15 cellular contexts compared by ENCODE assay signal in the genomic region with DNA sequence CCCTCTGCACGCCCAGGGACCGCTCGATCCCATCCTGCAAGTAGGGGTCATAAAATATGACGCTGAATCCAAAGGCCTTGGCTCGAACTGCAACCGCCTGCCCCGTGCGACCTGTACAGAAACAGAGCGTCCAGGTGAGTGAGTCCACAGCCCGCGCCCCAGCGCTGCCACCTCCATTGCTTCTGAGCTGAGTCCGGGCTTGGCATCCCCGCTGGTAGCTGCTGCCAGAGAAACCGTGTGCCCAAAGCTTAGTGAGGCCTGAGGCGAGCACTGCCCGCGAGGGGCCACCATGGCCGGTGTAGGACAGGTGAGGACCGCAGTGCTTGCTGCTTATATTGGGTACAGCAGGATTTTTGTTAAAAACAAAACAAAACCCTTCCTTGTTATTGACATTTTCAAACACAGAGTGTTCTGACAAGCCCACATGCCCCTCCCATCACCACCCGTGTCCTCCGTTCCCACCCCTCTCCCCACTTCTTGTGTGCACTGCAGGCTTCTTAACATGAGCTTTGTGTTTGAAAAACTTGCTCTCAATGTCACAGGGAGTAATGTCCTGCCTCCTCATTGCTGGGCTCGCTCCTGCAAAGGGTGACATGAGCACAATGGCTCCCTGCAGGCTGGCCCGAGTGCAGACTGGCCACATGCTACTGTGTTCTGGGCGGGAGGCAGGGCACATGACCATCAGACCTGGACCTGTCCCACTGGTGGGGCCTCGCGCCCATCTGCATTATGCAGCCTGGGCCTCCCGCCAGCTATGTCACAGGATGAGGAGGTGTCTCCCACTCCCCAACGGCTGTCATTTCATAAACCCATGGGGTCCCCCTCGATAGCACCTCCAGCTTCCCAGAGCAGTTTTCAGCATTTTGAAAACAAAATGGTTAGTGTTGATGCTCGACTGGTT. TPM values are rescaled to one million over a fixed set of nuclear protein-coding genes. Genes with fewer than 3 reads are reported as not detected.
DNase-seq lines count a peak whose midpoint lies in the region; ATAC-seq and TF ChIP-seq lines count a peak whose summit lies in the region.
"Had no signal": no experiment of that assay in that cellular context is flagged by ENCODE, and none has a peak within 500 bp of the region (broad histone marks: within the 10 kb centered on the region; RNA-seq: fewer than 3 reads in every experiment).

No MANE protein-coding gene starts in this region.

- H3K4me2 ChIP-seq in GM23338 = no peak overlapping the region
- no peak overlapping the region for H3K4me2 ChIP-seq in mammary epithelial cell (ENCODE audit: insufficient read depth, low read depth, low read length)
- H3K4me2 ChIP-seq: BLaER1 had no signal

- H2AFZ ChIP-seq in GM23338 = no peak overlapping the region
- H2AFZ ChIP-seq in mammary epithelial cell (ENCODE audit: low read depth, low read length) = no peak overlapping the region
- H2AFZ ChIP-seq: parathyroid adenoma had no signal

- H3K27ac Mint-ChIP-seq in GM23338 = no peak overlapping the region
- no peak overlapping the region for H3K27ac Mint-ChIP-seq in activated CD4-positive, alpha-beta memory T cell treated with anti-CD3 and anti-CD28 coated beads, Interleukin-2, amount 10 ng/mL, durations not matched to agents 7 days and 5 days
- no peak overlapping the region for H3K27ac Mint-ChIP-seq in Calu3 (ENCODE audit: unreplicated experiment)
- peak overlapping the region in 1 of 7 donors; percentile 33 for H3K27ac Mint-ChIP-seq in CD14-positive monocyte
- H3K27ac Mint-ChIP-seq: mesothelial cell of epicardium had no signal

- dilution Hi-C loops in mammary epithelial cell (cut with HindIII; ENCODE audit: low sequenced_read_pairs) = loop anchor here (5.0 kb wide), 1 partner anchor 52 kb away; no protein-coding TSS in a partner anchor

- H3K27ac ChIP-seq in GM23338 (ENCODE audit: low read depth) = peak overlapping the region; percentile 59; the same call in 1 of the 2 replicates
- peak overlapping the region; percentile 49 for H3K27ac ChIP-seq in layer of hippocampus (ENCODE audit: low read depth, low read length)
- no peak overlapping the region for H3K27ac ChIP-seq in sigmoid colon
- H3K27ac ChIP-seq in mammary epithelial cell (ENCODE audit: insufficient read depth, low read depth, low read length) = no peak overlapping the region
- H3K27ac ChIP-seq: BLaER1, parathyroid adenoma, thoracic aorta had no signal

- no peak for DNase-seq in GM23338 (ENCODE audit: low spot score)
- peak; percentile 12 for DNase-seq in activated CD4-positive, alpha-beta memory T cell treated with anti-CD3 and anti-CD28 coated beads, Interleukin-2, amount 10 ng/mL, durations not matched to agents 7 days and 5 days
- peak; percentile 71 for DNase-seq in sigmoid colon
- no peak for DNase-seq in Calu3
- no peak for DNase-seq in mammary epithelial cell
- no peak for DNase-seq in CD14-positive monocyte (ENCODE audit: low spot score)
- DNase-seq: amniotic stem cell; dermis blood vessel endothelial cell; stimulated activated CD4-positive, alpha-beta T cell treated with anti-CD3 and anti-CD28 coated beads, Interleukin-15, amount 100 ng/mL, for 24 hours had no signal

- H3K27me3 Mint-ChIP-seq in GM23338 (ENCODE audit: insufficient read depth, low read depth, poor library complexity) (peaks cover 67% of the 10 kb centered on the region), Calu3 (ENCODE audit: unreplicated experiment) (no peaks in the 10 kb centered on the region), CD14-positive monocyte (ENCODE audit: low read depth in 3 of 3) (no peaks in the 10 kb centered on the region)
- no peaks in the 10 kb centered on the region for H3K27me3 Mint-ChIP-seq in activated CD4-positive, alpha-beta memory T cell treated with anti-CD3 and anti-CD28 coated beads, Interleukin-2, amount 10 ng/mL, durations not matched to agents 7 days and 5 days

- H3K79me2 ChIP-seq in GM23338 (replicated peaks; ENCODE audit: insufficient read depth) (peaks cover 5% of the 10 kb centered on the region), mammary epithelial cell (ENCODE audit: insufficient read depth, low read length) (peaks cover 18% of the 10 kb centered on the region)

- H3K9ac ChIP-seq in mammary epithelial cell (ENCODE audit: insufficient read depth, low read length) = no peak overlapping the region
- H3K9ac ChIP-seq: BLaER1, parathyroid adenoma had no signal

- no peak for TF ChIP-seq EP300 in sigmoid colon (IDR thresholded peaks at IDR 0.05)

- no peak for TF ChIP-seq POLR2A in sigmoid colon (IDR thresholded peaks at IDR 0.05)

- H4K20me1 ChIP-seq in GM23338 (replicated peaks; ENCODE audit: insufficient read depth) (peaks cover 35% of the 10 kb centered on the region), mammary epithelial cell (ENCODE audit: insufficient read depth, low read length) (no peaks in the 10 kb centered on the region)

- in situ Hi-C loops in mammary epithelial cell (cut with MboI; ENCODE audit: low sequenced_read_pairs in 2 of 2) = no loop called here

- no peaks in the 10 kb centered on the region; the same call in 1 of the 2 replicates for H3K4me1 ChIP-seq in GM23338 (ENCODE audit: insufficient read depth)
- peaks cover 0 to 23% (median 18%) of the 10 kb centered on the region in 4 donors for H3K4me1 ChIP-seq in sigmoid colon
- peaks cover under 1% of the 10 kb centered on the region for H3K4me1 ChIP-seq in mammary epithelial cell (ENCODE audit: insufficient read depth, low read length)
- H3K4me1 ChIP-seq: parathyroid adenoma had no signal

- intact Hi-C loops in sigmoid colon (cut with DNase I) (loop anchor here (5.0 kb wide), 1 partner anchor 162 kb away; no protein-coding TSS in a partner anchor), Calu3 (cut with micrococcal nuclease; ENCODE audit: unreplicated experiment) (no loop called here), mammary epithelial cell (cut with micrococcal nuclease) (no loop called here), CD14-positive monocyte (cut with micrococcal nuclease) (no loop called here)

- CTCF ChIA-PET in activated CD4-positive, alpha-beta memory T cell treated with anti-CD3 and anti-CD28 coated beads, Interleukin-2, amount 10 ng/mL, durations not matched to agents 7 days and 5 days (lab: Charles Lee) = no interaction called here
- CTCF ChIA-PET in Calu3 (lab: Charles Lee) (interaction anchor here (0.7 kb wide), 1 partner anchor 393 kb away, joined by 3 read pairs; no protein-coding TSS in a partner anchor), mammary epithelial cell (lab: Charles Lee; ENCODE audit: low non-redundant PET) (no interaction called here)

- peaks cover 2% of the 10 kb centered on the region; the same call in 1 of the 3 replicates for H3K4me1 Mint-ChIP-seq in GM23338
- no peaks in the 10 kb centered on the region for H3K4me1 Mint-ChIP-seq in activated CD4-positive, alpha-beta memory T cell treated with anti-CD3 and anti-CD28 coated beads, Interleukin-2, amount 10 ng/mL, durations not matched to agents 7 days and 5 days
- no peaks in the 10 kb centered on the region for H3K4me1 Mint-ChIP-seq in Calu3 (ENCODE audit: low read depth, unreplicated experiment)
- H3K4me1 Mint-ChIP-seq in CD14-positive monocyte = no peaks in the 10 kb centered on the region
- H3K4me1 Mint-ChIP-seq: mesothelial cell of epicardium had no signal

- POLR2A ChIA-PET in activated CD4-positive, alpha-beta memory T cell treated with anti-CD3 and anti-CD28 coated beads, Interleukin-2, amount 10 ng/mL, durations not matched to agents 7 days and 5 days (lab: Charles Lee) = no interaction called here

- H3K4me3 Mint-ChIP-seq in GM23338 (no peak overlapping the region), Calu3 (ENCODE audit: low read depth, unreplicated experiment) (no peak overlapping the region), CD14-positive monocyte (no peak overlapping the region)
- no peak overlapping the region for H3K4me3 Mint-ChIP-seq in activated CD4-positive, alpha-beta memory T cell treated with anti-CD3 and anti-CD28 coated beads, Interleukin-2, amount 10 ng/mL, durations not matched to agents 7 days and 5 days
- H3K4me3 Mint-ChIP-seq: mesothelial cell of epicardium had no signal

- H3K9me2 ChIP-seq in GM23338 (ENCODE audit: insufficient read depth) = no peaks in the 10 kb centered on the region

- peaks cover 35% of the 10 kb centered on the region for H3K36me3 ChIP-seq in GM23338 (ENCODE audit: insufficient read depth)
- peaks cover 43 to 78% (median 60%) of the 10 kb centered on the region in 4 donors for H3K36me3 ChIP-seq in sigmoid colon
- peaks cover 24% of the 10 kb centered on the region for H3K36me3 ChIP-seq in mammary epithelial cell (ENCODE audit: insufficient read depth, low read length)

- H3K9me3 Mint-ChIP-seq in GM23338 (peaks cover 1% of the 10 kb centered on the region; the same call in 2 of the 3 replicates), Calu3 (ENCODE audit: low read depth, unreplicated experiment) (no peaks in the 10 kb centered on the region), CD14-positive monocyte (no peaks in the 10 kb centered on the region)
- H3K9me3 Mint-ChIP-seq in activated CD4-positive, alpha-beta memory T cell treated with anti-CD3 and anti-CD28 coated beads, Interleukin-2, amount 10 ng/mL, durations not matched to agents 7 days and 5 days = no peaks in the 10 kb centered on the region
- H3K9me3 Mint-ChIP-seq: mesothelial cell of epicardium had no signal

- no TSS peak for BruUV-seq in Calu3 (replicated peaks; lab: Mats Ljungman, UMichigan)
- BruUV-seq in mammary epithelial cell (replicated peaks; lab: Mats Ljungman, UMichigan) = no TSS peak

- H3K27me3 ChIP-seq in GM23338 (ENCODE audit: insufficient read depth) (no peaks in the 10 kb centered on the region), layer of hippocampus (ENCODE audit: control insufficient read depth, insufficient read depth, low read length) (no peaks in the 10 kb centered on the region), sigmoid colon (no peaks in the 10 kb centered on the region), mammary epithelial cell (ENCODE audit: insufficient read depth, low read length) (no peaks in the 10 kb centered on the region)
- H3K27me3 ChIP-seq: BLaER1 had no signal

- H3F3A ChIP-seq in GM23338 (replicated peaks; ENCODE audit: low read depth) = peaks cover 50% of the 10 kb centered on the region

- ATAC-seq in GM23338 (no peak), GM18858 (IDR thresholded peaks at IDR 0.05; ENCODE audit: unreplicated experiment) (no peak)

- H3K36me3 Mint-ChIP-seq in GM23338 (ENCODE audit: low read depth) (peaks cover 98% of the 10 kb centered on the region), Calu3 (ENCODE audit: insufficient read depth, unreplicated experiment) (peaks cover 71% of the 10 kb centered on the region), CD14-positive monocyte (peaks cover 82 to 99% of the 10 kb centered on the region in 2 donors)
- no peaks in the 10 kb centered on the region for H3K36me3 Mint-ChIP-seq in activated CD4-positive, alpha-beta memory T cell treated with anti-CD3 and anti-CD28 coated beads, Interleukin-2, amount 10 ng/mL, durations not matched to agents 7 days and 5 days (ENCODE audit: low read depth)

- TF ChIP-seq CTCF in GM23338 (conservative IDR thresholded peaks at IDR 0.05; ENCODE audit: low read depth in 2 of 2) (no peak), sigmoid colon (IDR thresholded peaks at IDR 0.05) (no peak), Calu3 (IDR thresholded peaks at IDR 0.05; ENCODE audit: unreplicated experiment) (no peak), mammary epithelial cell (conservative IDR thresholded peaks at IDR 0.05 in 1 of 2, IDR thresholded peaks at IDR 0.05 in 1 of 2; ENCODE audit: extremely low read depth in 1 of 2, insufficient read depth in 1 of 2, low read depth in 1 of 2, low read length in 2 of 2) (no peak), CD14-positive monocyte (IDR thresholded peaks at IDR 0.05) (no peak)

- WGBS in sigmoid colon, 2 donors = 88 to 91% methylated on average over 31 of the region's 31 CpGs
- 92% methylated on average over 18 of the region's 31 CpGs for WGBS in mammary epithelial cell (ENCODE audit: low coverage, missing lambda C conversion rate)

- no peak overlapping the region for H3K4me3 ChIP-seq in GM23338
- no peak overlapping the region for H3K4me3 ChIP-seq in sigmoid colon
- H3K4me3 ChIP-seq in mammary epithelial cell (replicated peaks in 1 of 3; ENCODE audit: insufficient read depth in 1 of 3, low read depth in 2 of 3, low read length in 3 of 3) = no peak overlapping the region
- H3K4me3 ChIP-seq: BLaER1, thoracic aorta had no signal

- H3K9me3 ChIP-seq in sigmoid colon (no peaks in the 10 kb centered on the region), mammary epithelial cell (replicated peaks; ENCODE audit: insufficient read depth, low read length) (no peaks in the 10 kb centered on the region)
- H3K9me3 ChIP-seq: BLaER1, thoracic aorta had no signal

RNA-seq across cellular contexts. Expression of a gene that starts 52.9 kb away (rescaled TPM):
- 26.7 and 27.8 TPM in 2 replicates for total RNA-seq in GM23338 (2014; rRNA removed; shearing (Covaris generic))
- polyA plus RNA-seq in GM23338 (2016; fragmentation: Nextera tagmentation; extraction: Ambion mirVana) = 2.6 and 4.2 TPM in 2 replicates
- 10 to 100 TPM; 11.2 to 12.3 TPM for total RNA-seq in activated CD4-positive, alpha-beta memory T cell treated with anti-CD3 and anti-CD28 coated beads, Interleukin-2, amount 10 ng/mL, durations not matched to agents 7 days and 5 days
- total RNA-seq in sigmoid colon = 10 to 100 TPM; 38.0 to 49.0 (median 41.0) TPM
- polyA plus RNA-seq in sigmoid colon = 1 to 10 TPM; 6.7 to 9.6 (median 7.6) TPM
- total RNA-seq in Calu3 (2022) = 11.6 and 12.5 TPM in 2 replicates
- 10 to 100 TPM; 14.0 to 19.3 TPM for total RNA-seq in mammary epithelial cell
- 5.6 TPM for polyA plus RNA-seq in mammary epithelial cell
- polyA minus RNA-seq in mammary epithelial cell = 9.1 TPM
- 1 to 10 TPM; 2.7 to 3.1 TPM for polyA plus RNA-seq in CD14-positive monocyte

Comparison
In these comparisons a context has a peak if more than half of its experiments do, and no peak if none do; other contexts are left out.
1. DNase-seq: peak in activated CD4-positive, alpha-beta memory T cell treated with anti-CD3 and anti-CD28 coated beads, Interleukin-2, amount 10 ng/mL, durations not matched to agents 7 days and 5 days (single experiment) and sigmoid colon (single experiment); none in GM23338 (single experiment), Calu3 (single experiment), mammary epithelial cell (single experiment) and CD14-positive monocyte (single experiment).
2. H3K27ac ChIP-seq: peak in GM23338 (single experiment) and layer of hippocampus (single experiment); none in sigmoid colon (0 of 4) and mammary epithelial cell (single experiment).